ENCODE assay signal across 26 cellular contexts in the genomic region with DNA sequence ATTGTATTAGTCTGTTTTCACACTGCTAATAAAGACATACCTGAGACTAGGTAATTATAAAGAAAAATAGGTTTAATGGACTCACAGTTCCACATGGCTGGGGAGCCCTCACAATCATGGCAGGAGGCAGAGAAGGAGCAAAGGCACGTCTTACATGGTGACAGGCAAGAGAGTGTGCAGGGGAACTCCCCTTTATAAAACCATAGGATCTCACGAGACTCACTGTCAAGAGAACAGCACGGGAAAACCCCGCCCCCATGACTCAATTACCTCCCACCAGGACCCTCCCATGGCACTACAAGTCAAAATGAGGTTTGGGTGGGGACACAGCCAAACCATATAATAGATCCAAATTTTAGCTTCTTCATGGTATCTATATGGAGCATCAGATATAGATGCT.
"Had no signal": no experiment of that assay in that cellular context is flagged by ENCODE, and none has a peak within 500 bp of the region (broad histone marks: within the 10 kb centered on the region; RNA-seq: fewer than 3 reads in every experiment).

No MANE protein-coding gene starts in this region.

- H3K4me1 ChIP-seq: gastrocnemius medialis, left lung, right lobe of liver had no signal

- H3K36me3 Mint-ChIP-seq: naive thymus-derived CD4-positive, alpha-beta T cell; stimulated activated naive B cell treated with anti-CD40 and anti-IgM and Interleukin-4, amounts not matched to agents 10 μg/mL and 1 μg/mL and 100 μg/mL, for 72 hours had no signal

- H3K27me3 Mint-ChIP-seq: progenitor cell of endocrine pancreas; stimulated activated naive B cell treated with anti-CD40 and anti-IgM and Interleukin-4, amounts not matched to agents 10 μg/mL and 1 μg/mL and 100 μg/mL, for 72 hours; stimulated activated naive CD8-positive, alpha-beta T cell treated with anti-CD3 and anti-CD28 coated beads, Interleukin-15, Interleukin-2, amounts not matched to agents 100 ng/mL and 50 ng/mL, for 24 hours had no signal

- ATAC-seq: esophagus mucosa; gastrocnemius medialis; left cardiac atrium; left lung; naive thymus-derived CD4-positive, alpha-beta T cell; right lobe of liver; stimulated activated naive B cell treated with anti-CD40 and anti-IgM and Interleukin-4, amounts not matched to agents 10 μg/mL and 1 μg/mL and 100 μg/mL, for 72 hours had no signal

- H3K9me3 Mint-ChIP-seq: mesothelial cell of epicardium; naive thymus-derived CD4-positive, alpha-beta T cell; nephron progenitor cell; stimulated activated naive B cell treated with anti-CD40 and anti-IgM and Interleukin-4, amounts not matched to agents 10 μg/mL and 1 μg/mL and 100 μg/mL, for 72 hours; stimulated activated naive CD8-positive, alpha-beta T cell treated with anti-CD3 and anti-CD28 coated beads, Interleukin-15, Interleukin-2, amounts not matched to agents 100 ng/mL and 50 ng/mL, for 24 hours had no signal

- H3K4me3 Mint-ChIP-seq: mesothelial cell of epicardium; naive thymus-derived CD4-positive, alpha-beta T cell; nephron progenitor cell; stimulated activated naive B cell treated with anti-CD40 and anti-IgM and Interleukin-4, amounts not matched to agents 10 μg/mL and 1 μg/mL and 100 μg/mL, for 72 hours; stimulated activated naive CD8-positive, alpha-beta T cell treated with anti-CD3 and anti-CD28 coated beads, Interleukin-15, Interleukin-2, amounts not matched to agents 100 ng/mL and 50 ng/mL, for 24 hours had no signal

- H3K4me3 ChIP-seq: dorsolateral prefrontal cortex, gastrocnemius medialis, left lung, right lobe of liver, thoracic aorta, tibial nerve, vagina had no signal

- H2AFZ ChIP-seq: parathyroid adenoma had no signal

- H3K4me1 Mint-ChIP-seq: stimulated activated naive B cell treated with anti-CD40 and anti-IgM and Interleukin-4, amounts not matched to agents 10 μg/mL and 1 μg/mL and 100 μg/mL, for 72 hours had no signal

- FAIRE-seq: islet of Langerhans, small intestine had no signal

- H3K79me2 ChIP-seq: parathyroid adenoma had no signal

- H3K27ac ChIP-seq: epithelial cell of prostate, gastrocnemius medialis, left lung, parathyroid adenoma, right lobe of liver, thoracic aorta, vagina had no signal

- H3K27ac Mint-ChIP-seq: naive thymus-derived CD4-positive, alpha-beta T cell; nephron progenitor cell; progenitor cell of endocrine pancreas; stimulated activated naive B cell treated with anti-CD40 and anti-IgM and Interleukin-4, amounts not matched to agents 10 μg/mL and 1 μg/mL and 100 μg/mL, for 72 hours; stimulated activated naive CD8-positive, alpha-beta T cell treated with anti-CD3 and anti-CD28 coated beads, Interleukin-15, Interleukin-2, amounts not matched to agents 100 ng/mL and 50 ng/mL, for 24 hours had no signal

- H3K27me3 ChIP-seq: dorsolateral prefrontal cortex, gastrocnemius medialis, left lung, right lobe of liver, tibial nerve, vagina had no signal

- H3K9me3 ChIP-seq: gastrocnemius medialis, left lung, right lobe of liver, thoracic aorta, tibial nerve, vagina had no signal

- DNase-seq: cortex of kidney; dorsolateral prefrontal cortex; effector CD4-positive, alpha-beta T cell; gastrocnemius medialis; head of caudate nucleus; hippocampal formation; left cardiac atrium; left lung; mesenchymal stem cell; naive thymus-derived CD4-positive, alpha-beta T cell; nephron progenitor cell; right lobe of liver; small intestine; stimulated activated CD4-positive, alpha-beta T cell treated with anti-CD3 and anti-CD28 coated beads, Interleukin-15, amount 100 ng/mL, for 24 hours; stimulated activated CD4-positive, alpha-beta T cell treated with anti-CD3 and anti-CD28 coated beads, Interleukin-2, amount 100 ng/mL, for 48 hours; stimulated activated naive B cell treated with anti-CD40 and anti-IgM and Interleukin-4, amounts not matched to agents 10 μg/mL and 1 μg/mL and 100 μg/mL, for 72 hours had no signal

- H3K9ac ChIP-seq: parathyroid adenoma had no signal
